11 cellular contexts compared by ENCODE assay signal in genomic region chr22:35315855-35316745, GRCh38. TPM values are rescaled to one million over a fixed set of nuclear protein-coding genes. Genes with fewer than 3 reads are reported as not detected.
DNase-seq lines count a peak whose midpoint lies in the region; ATAC-seq, FAIRE-seq and TF ChIP-seq lines count a peak whose summit lies in the region.
"Had no signal": no experiment of that assay in that cellular context is flagged by ENCODE, and none has a peak within 500 bp of the region (broad histone marks: within the 10 kb centered on the region; RNA-seq: fewer than 3 reads in every experiment).

No MANE protein-coding gene starts in this region.

- POLR2A ChIA-PET in activated naive CD8-positive, alpha-beta T cell treated with anti-CD3 and anti-CD28 coated beads, Interleukin-2, amount 10 ng/mL, durations not matched to agents 7 days and 5 days (lab: Charles Lee), result no interaction called here

- H3K4me1 Mint-ChIP-seq in activated naive CD8-positive, alpha-beta T cell treated with anti-CD3 and anti-CD28 coated beads, Interleukin-2, amount 10 ng/mL, durations not matched to agents 7 days and 5 days, result peaks cover 13% of the 10 kb centered on the region
- peaks cover 32% of the 10 kb centered on the region for H3K4me1 Mint-ChIP-seq in activated naive CD8-positive, alpha-beta T cell treated with anti-CD3 and anti-CD28 coated beads, Interleukin-2, amount 50 U/mL, for 24 hours

- H3K4me3 ChIP-seq in left lung, result no peak overlapping the region
- H3K4me3 ChIP-seq in aorta (ENCODE audit: low read length in 2 of 2), result no peak overlapping the region
- H3K4me3 ChIP-seq: tibial nerve had no signal

- 57 to 67% methylated on average over 27 of the region's 27 CpGs for WGBS in aorta, 2 donors

- no peaks in the 10 kb centered on the region for H3K9me3 ChIP-seq in left lung
- H3K9me3 ChIP-seq in aorta (ENCODE audit: control insufficient read depth, low read length), result no peaks in the 10 kb centered on the region
- H3K9me3 ChIP-seq: tibial nerve had no signal

- H3K4me1 ChIP-seq in left lung, result peaks cover 7 to 34% of the 10 kb centered on the region in 2 donors
- H3K4me1 ChIP-seq in aorta (ENCODE audit: control insufficient read depth in 1 of 2, insufficient read depth in 2 of 2, low read length in 2 of 2), result peaks cover 0 to 1% of the 10 kb centered on the region in 2 donors

- intact Hi-C loops in left lung (cut with DNase I), result no loop called here
- intact Hi-C loops in aorta (cut with DNase I), result no loop called here

- peak; percentile 15 for DNase-seq in activated naive CD8-positive, alpha-beta T cell treated with anti-CD3 and anti-CD28 coated beads, Interleukin-2, amount 10 ng/mL, durations not matched to agents 7 days and 5 days
- no peak for DNase-seq in activated naive CD8-positive, alpha-beta T cell treated with anti-CD3 and anti-CD28 coated beads, Interleukin-2, amount 50 U/mL, for 24 hours
- DNase-seq in left lung (peak in 1 of 2 donors; percentile 28), aorta (peak; percentile 21 to 75), GM12892 (ENCODE audit: insufficient read length) (no peak), iPS-NIHi7 (ENCODE audit: extremely low spot score) (no peak)

- no peaks in the 10 kb centered on the region for H3K27me3 Mint-ChIP-seq in activated naive CD8-positive, alpha-beta T cell treated with anti-CD3 and anti-CD28 coated beads, Interleukin-2, amount 10 ng/mL, durations not matched to agents 7 days and 5 days
- no peaks in the 10 kb centered on the region for H3K27me3 Mint-ChIP-seq in activated naive CD8-positive, alpha-beta T cell treated with anti-CD3 and anti-CD28 coated beads, Interleukin-2, amount 50 U/mL, for 24 hours
- H3K27me3 Mint-ChIP-seq: naive thymus-derived CD8-positive, alpha-beta T cell had no signal

- TF ChIP-seq POLR2A in GM12892 (IDR thresholded peaks at IDR 0.05; ENCODE audit: low read depth, low read length), result no peak

- H3K27me3 ChIP-seq in left lung (no peaks in the 10 kb centered on the region), aorta (ENCODE audit: control insufficient read depth in 1 of 2, insufficient read depth in 2 of 2, low read length in 1 of 2) (no peaks in the 10 kb centered on the region)
- H3K27me3 ChIP-seq: tibial nerve had no signal

- H3K27ac Mint-ChIP-seq in activated naive CD8-positive, alpha-beta T cell treated with anti-CD3 and anti-CD28 coated beads, Interleukin-2, amount 10 ng/mL, durations not matched to agents 7 days and 5 days, result no peak overlapping the region
- no peak overlapping the region for H3K27ac Mint-ChIP-seq in activated naive CD8-positive, alpha-beta T cell treated with anti-CD3 and anti-CD28 coated beads, Interleukin-2, amount 50 U/mL, for 24 hours
- H3K27ac Mint-ChIP-seq: activated T-helper 1 cell treated with anti-CD3 and anti-CD28 coated beads, Interleukin-12 subunit alpha, Interleukin-12 subunit beta, Interleukin-2, Interleukin-4 antibody, amounts not matched to agents 30 ng/mL and 10 ng/mL and 1 ng/mL, durations not matched to agents 14 hours and 24 hours and 36 hours; naive thymus-derived CD8-positive, alpha-beta T cell had no signal

- no peak for FAIRE-seq in GM12892 (lab: Jason Lieb, UNC)

- no peak for ATAC-seq in activated naive CD8-positive, alpha-beta T cell treated with anti-CD3 and anti-CD28 coated beads, Interleukin-2, amount 10 ng/mL, durations not matched to agents 7 days and 5 days (ENCODE audit: low read depth)
- no peak for ATAC-seq in activated naive CD8-positive, alpha-beta T cell treated with anti-CD3 and anti-CD28 coated beads, Interleukin-2, amount 50 U/mL, for 24 hours
- ATAC-seq in left lung, result peak; percentile 5
- no peak for ATAC-seq in aorta (ENCODE audit: low FRiP score)
- no peak for ATAC-seq in GM19452 (IDR thresholded peaks at IDR 0.05; ENCODE audit: unreplicated experiment)
- ATAC-seq: naive thymus-derived CD8-positive, alpha-beta T cell had no signal

- H3K36me3 ChIP-seq in left lung (peaks cover 0 to 79% of the 10 kb centered on the region in 2 donors), aorta (ENCODE audit: control insufficient read depth in 1 of 2, insufficient read depth in 2 of 2, low read length in 1 of 2) (peaks cover 0 to 3% of the 10 kb centered on the region in 2 donors)

- TF ChIP-seq CTCF in VCaP (conservative IDR thresholded peaks at IDR 0.05) (no peak), left lung (IDR thresholded peaks at IDR 0.05) (no peak)

- no peaks in the 10 kb centered on the region for H3K36me3 Mint-ChIP-seq in activated naive CD8-positive, alpha-beta T cell treated with anti-CD3 and anti-CD28 coated beads, Interleukin-2, amount 10 ng/mL, durations not matched to agents 7 days and 5 days
- no peaks in the 10 kb centered on the region for H3K36me3 Mint-ChIP-seq in activated naive CD8-positive, alpha-beta T cell treated with anti-CD3 and anti-CD28 coated beads, Interleukin-2, amount 50 U/mL, for 24 hours (ENCODE audit: low read depth)

- H3K4me3 Mint-ChIP-seq in activated naive CD8-positive, alpha-beta T cell treated with anti-CD3 and anti-CD28 coated beads, Interleukin-2, amount 10 ng/mL, durations not matched to agents 7 days and 5 days, result no peak overlapping the region
- H3K4me3 Mint-ChIP-seq in activated naive CD8-positive, alpha-beta T cell treated with anti-CD3 and anti-CD28 coated beads, Interleukin-2, amount 50 U/mL, for 24 hours, result no peak overlapping the region
- H3K4me3 Mint-ChIP-seq: activated T-helper 1 cell treated with anti-CD3 and anti-CD28 coated beads, Interleukin-12 subunit alpha, Interleukin-12 subunit beta, Interleukin-2, Interleukin-4 antibody, amounts not matched to agents 30 ng/mL and 10 ng/mL and 1 ng/mL, durations not matched to agents 14 hours and 24 hours and 36 hours; naive thymus-derived CD8-positive, alpha-beta T cell had no signal

- no peaks in the 10 kb centered on the region for H3K9me3 Mint-ChIP-seq in activated naive CD8-positive, alpha-beta T cell treated with anti-CD3 and anti-CD28 coated beads, Interleukin-2, amount 10 ng/mL, durations not matched to agents 7 days and 5 days
- no peaks in the 10 kb centered on the region for H3K9me3 Mint-ChIP-seq in activated naive CD8-positive, alpha-beta T cell treated with anti-CD3 and anti-CD28 coated beads, Interleukin-2, amount 50 U/mL, for 24 hours
- H3K9me3 Mint-ChIP-seq: activated T-helper 1 cell treated with anti-CD3 and anti-CD28 coated beads, Interleukin-12 subunit alpha, Interleukin-12 subunit beta, Interleukin-2, Interleukin-4 antibody, amounts not matched to agents 30 ng/mL and 10 ng/mL and 1 ng/mL, durations not matched to agents 14 hours and 24 hours and 36 hours; naive thymus-derived CD8-positive, alpha-beta T cell had no signal

- H3K27ac ChIP-seq in VCaP (peak overlapping the region; percentile 92), left lung (no peak overlapping the region), aorta (ENCODE audit: low read depth in 1 of 2, low read length in 2 of 2) (peak overlapping the region in 1 of 2 donors; percentile 1)
- H3K27ac ChIP-seq: tibial nerve had no signal

RNA-seq across cellular contexts. Expression of gene TOM1, which starts 16.4 kb away (rescaled TPM):
- 10 to 100 TPM; 36.7 to 39.5 TPM for total RNA-seq in activated naive CD8-positive, alpha-beta T cell treated with anti-CD3 and anti-CD28 coated beads, Interleukin-2, amount 10 ng/mL, durations not matched to agents 7 days and 5 days
- 10 to 100 TPM; 68.0 to 81.3 TPM for total RNA-seq in left lung
- 10 to 100 TPM; 49.5 to 50.5 TPM for total RNA-seq in aorta
- 10 to 100 TPM; 19.8 to 38.5 TPM for polyA plus RNA-seq in aorta
- polyA plus RNA-seq in GM12892 (2012; ENCODE audit: missing spikeins), result 11.3 TPM

RNA-seq across cellular contexts. Expression of gene HMGXB4, which starts 58.8 kb away (rescaled TPM):
- total RNA-seq in activated naive CD8-positive, alpha-beta T cell treated with anti-CD3 and anti-CD28 coated beads, Interleukin-2, amount 10 ng/mL, durations not matched to agents 7 days and 5 days, result 10 to 100 TPM; 35.4 to 36.2 TPM
- 10 to 100 TPM; 19.2 to 19.8 TPM for total RNA-seq in left lung
- 10 to 100 TPM; 15.3 to 16.0 TPM for total RNA-seq in aorta
- 1 to 10 TPM; 7.5 to 9.3 TPM for polyA plus RNA-seq in aorta
- 22.1 TPM for polyA plus RNA-seq in GM12892 (2012; ENCODE audit: missing spikeins)

Comparison
In these comparisons a context has a peak if more than half of its experiments do, and no peak if none do; other contexts are left out.
1. DNase-seq: peak in activated naive CD8-positive, alpha-beta T cell treated with anti-CD3 and anti-CD28 coated beads, Interleukin-2, amount 10 ng/mL, durations not matched to agents 7 days and 5 days (single experiment) and aorta (2 of 2); none in activated naive CD8-positive, alpha-beta T cell treated with anti-CD3 and anti-CD28 coated beads, Interleukin-2, amount 50 U/mL, for 24 hours (single experiment), GM12892 (single experiment) and iPS-NIHi7 (single experiment).